In genomic region chr14:53355581-53356112, GRCh38 we compare ENCODE assay signal across 8 cellular contexts.
DNase-seq lines count a peak whose midpoint lies in the region; ATAC-seq, FAIRE-seq and TF ChIP-seq lines count a peak whose summit lies in the region.

No MANE protein-coding gene starts in this region.

- H3K27ac ChIP-seq in Peyer's patch = no peak overlapping the region
- H3K27ac ChIP-seq in lower lobe of right lung = no peak overlapping the region

- H3K27me3 ChIP-seq in Peyer's patch (no peaks in the 10 kb centered on the region), lower lobe of right lung (ENCODE audit: low read depth) (no peaks in the 10 kb centered on the region)

- peak; percentile 82 for FAIRE-seq in HTR-8/SVneo (lab: Jason Lieb, UNC)

- H3K4me1 ChIP-seq in Peyer's patch (no peaks in the 10 kb centered on the region), lower lobe of right lung (no peaks in the 10 kb centered on the region)

- H3K36me3 ChIP-seq in Peyer's patch (no peaks in the 10 kb centered on the region), lower lobe of right lung (no peaks in the 10 kb centered on the region)

- H3K4me3 ChIP-seq in Peyer's patch (no peak overlapping the region), lower lobe of right lung (no peak overlapping the region)

- intact Hi-C loops in lower lobe of right lung (cut with DNase I) = no loop called here

- TF ChIP-seq CTCF in Peyer's patch (IDR thresholded peaks at IDR 0.05) (no peak), lower lobe of right lung (IDR thresholded peaks at IDR 0.05) (no peak)

- ATAC-seq in lower lobe of right lung (no peak), HG03439 (IDR thresholded peaks at IDR 0.05; ENCODE audit: unreplicated experiment) (no peak)

- no peaks in the 10 kb centered on the region for H3K9me3 ChIP-seq in Peyer's patch
- H3K9me3 ChIP-seq in lower lobe of right lung = no peaks in the 10 kb centered on the region

- no peak for TF ChIP-seq POLR2A in Peyer's patch (IDR thresholded peaks at IDR 0.05)

- DNase-seq in AG08396 (ENCODE audit: low spot score) (peak; percentile 38), HTR-8/SVneo (ENCODE audit: insufficient read length, low spot score) (peak; percentile 51), UCSD-AML1 (lab: John Stamatoyannopoulos, UW; ENCODE audit: unreplicated experiment) (peak; percentile 12), iPS-NIHi11 (ENCODE audit: low spot score) (peak; percentile 78), Peyer's patch (no peak), lower lobe of right lung (no peak)
- DNase-seq in stimulated activated CD4-positive, alpha-beta T cell treated with anti-CD3 and anti-CD28 coated beads, Interleukin-4, amount 100 ng/mL, for 1 hour = no peak

Comparison
In these comparisons a context has a peak if more than half of its experiments do, and no peak if none do; other contexts are left out.
1. DNase-seq: peak in AG08396 (single experiment), HTR-8/SVneo (single experiment), UCSD-AML1 (single experiment) and iPS-NIHi11 (single experiment); none in Peyer's patch (0 of 3), stimulated activated CD4-positive, alpha-beta T cell treated with anti-CD3 and anti-CD28 coated beads, Interleukin-4, amount 100 ng/mL, for 1 hour (single experiment) and lower lobe of right lung (single experiment).